ENCODE assay signal across 6 cellular contexts in the genomic region with DNA sequence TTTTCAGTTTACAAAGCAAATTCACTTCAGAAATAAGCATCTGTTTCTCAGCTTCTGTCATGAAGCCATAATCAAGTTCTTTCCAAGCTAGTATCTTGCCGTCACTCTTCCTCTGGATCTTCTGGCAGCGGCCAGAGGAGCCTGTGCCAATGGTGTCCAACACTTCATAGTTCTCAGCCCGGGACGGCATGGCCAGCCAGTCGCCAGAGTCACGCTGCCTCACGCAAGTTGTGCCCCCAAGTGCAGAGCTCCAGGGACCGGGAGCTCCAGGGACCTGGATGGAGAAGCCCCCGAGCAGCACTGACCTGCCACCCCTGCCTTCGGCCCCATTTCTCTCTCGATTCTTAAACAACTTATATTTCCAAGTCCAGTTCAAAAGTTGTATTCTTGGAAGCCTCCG.
A peak's percentile ranks its signal among the peaks of the same experiment; 100 is the strongest.
DNase-seq lines count a peak whose midpoint lies in the region; ATAC-seq and TF ChIP-seq lines count a peak whose summit lies in the region.
"Not testable (repeated sequence)": the region's sequence is repeated elsewhere in the genome, so short reads cannot be mapped to it uniquely, and the experiment has no call there.

No MANE protein-coding gene starts in this region.

- H3K9me2 ChIP-seq in SK-N-SH = not testable (repeated sequence)

- ATAC-seq in Right ventricle myocardium inferior, left lobe of liver, psoas muscle: not testable (repeated sequence)

- H3K79me2 ChIP-seq in SK-N-SH (ENCODE audit: insufficient read depth) = not testable (repeated sequence)

- WGBS in SK-N-SH (ENCODE audit: low lambda C conversion rate) = 21% methylated on average over 8 of the region's 12 CpGs
- 63 to 77% (median 76%) methylated on average over 11 of the region's 12 CpGs for WGBS in psoas muscle, 3 donors

- intact Hi-C loops in Right ventricle myocardium inferior (cut with DNase I); psoas muscle (cut with DNase I): not testable (repeated sequence)

- not testable (repeated sequence) for H3K36me3 ChIP-seq in SK-N-SH (replicated peaks in 1 of 2; ENCODE audit: control insufficient read depth in 1 of 2, insufficient read depth in 2 of 2, low read length in 1 of 2); psoas muscle (ENCODE audit: insufficient read depth in 1 of 2, low read depth in 1 of 2)

- CTCF ChIA-PET in SK-N-SH (lab: Yijun Ruan, JAX) = not testable (repeated sequence)

- not testable (repeated sequence) for H3F3A ChIP-seq in SK-N-SH (replicated peaks; ENCODE audit: insufficient read depth)

- not testable (repeated sequence) for TF ChIP-seq RAD21 in SK-N-SH (IDR thresholded peaks at IDR 0.05; ENCODE audit: low read length)

- POLR2A ChIA-PET in SK-N-SH (lab: Yijun Ruan, JAX) = not testable (repeated sequence)

- H3K4me3 ChIP-seq in SK-N-SH (ENCODE audit: low read depth in 2 of 2, low read length in 1 of 2); psoas muscle: not testable (repeated sequence)

- TF ChIP-seq EP300 in SK-N-SH (IDR thresholded peaks at IDR 0.05; ENCODE audit: borderline replicate concordance in 1 of 2, low read depth in 1 of 2, low read length in 1 of 2) = not testable (repeated sequence)

- not testable (repeated sequence) for H3K27ac ChIP-seq in SK-N-SH (ENCODE audit: low read depth in 2 of 2, low read length in 1 of 2); psoas muscle

- H3K27me3 ChIP-seq in SK-N-SH (ENCODE audit: insufficient read depth); psoas muscle (ENCODE audit: insufficient read depth in 3 of 3, low read length in 2 of 3): not testable (repeated sequence)

- TF ChIP-seq CTCF in SK-N-SH (IDR thresholded peaks at IDR 0.05); psoas muscle (IDR thresholded peaks at IDR 0.05): not testable (repeated sequence)

- not testable (repeated sequence) for H2AFZ ChIP-seq in SK-N-SH (ENCODE audit: low read depth)

- DNase-seq in SK-N-SH (peak; percentile 0), dedifferentiated amniotic fluid mesenchymal stem cell (ENCODE audit: extremely low spot score) (peak; percentile 9), Right ventricle myocardium inferior (ENCODE audit: missing footprints) (peak; percentile 52), left lobe of liver (ENCODE audit: low spot score) (peak; percentile 44), medulla oblongata (ENCODE audit: extremely low spot score) (peak; percentile 0), psoas muscle (peak; percentile 10 to 57)

- H4K20me1 ChIP-seq in SK-N-SH (ENCODE audit: insufficient read depth) = not testable (repeated sequence)

- not testable (repeated sequence) for H3K9ac ChIP-seq in SK-N-SH

- H3K4me2 ChIP-seq in SK-N-SH = not testable (repeated sequence)

- not testable (repeated sequence) for H3K4me1 ChIP-seq in SK-N-SH (ENCODE audit: control insufficient read depth in 1 of 2, insufficient read depth in 2 of 2, low read depth in 1 of 2, low read length in 1 of 2); psoas muscle

- H3K9me3 ChIP-seq in SK-N-SH, psoas muscle: not testable (repeated sequence)

Comparison
In these comparisons a context has a peak if more than half of its experiments do, and no peak if none do; other contexts are left out.
1. DNase-seq: peak in every context shown above with its lines; median percentile 52 in Right ventricle myocardium inferior; 44 in left lobe of liver; 34 in psoas muscle; 9 in dedifferentiated amniotic fluid mesenchymal stem cell; 0 in SK-N-SH; 0 in medulla oblongata.